19 cellular contexts compared by ENCODE assay signal in the genomic region with DNA sequence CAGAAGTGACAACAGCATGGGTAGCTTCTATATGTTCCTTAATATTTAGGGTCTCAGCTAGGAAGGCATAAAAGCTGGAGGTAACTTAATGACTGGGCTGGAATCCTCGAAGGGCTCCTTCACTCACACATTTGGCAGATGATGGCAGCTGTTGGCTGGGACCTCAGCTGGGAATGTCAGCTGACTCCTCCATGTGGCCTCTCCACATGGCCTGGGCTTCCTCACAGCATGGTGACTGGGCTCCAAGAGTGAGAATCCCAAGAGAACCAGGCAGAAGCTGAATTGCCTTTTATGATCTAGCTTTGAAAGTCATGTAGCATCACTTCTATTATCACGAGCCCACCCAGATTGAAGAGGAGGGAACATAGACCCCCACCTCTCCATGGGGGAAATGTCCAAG.
"Had no signal": no experiment of that assay in that cellular context is flagged by ENCODE, and none has a peak within 500 bp of the region (broad histone marks: within the 10 kb centered on the region; RNA-seq: fewer than 3 reads in every experiment).

No MANE protein-coding gene starts in this region.

- H3K36me3 ChIP-seq: heart right ventricle, left ventricle myocardium inferior, stomach, thoracic aorta had no signal

- DNase-seq: activated CD4-positive, alpha-beta T cell treated with anti-CD3 and anti-CD28 coated beads, Interleukin-2, amount 50 U/mL, for 48 hours; activated CD8-positive, alpha-beta memory T cell treated with anti-CD3 and anti-CD28 coated beads, Interleukin-2, amount 10 ng/mL, durations not matched to agents 7 days and 5 days; activated gamma-delta T cell; activated T-cell treated with anti-CD3 and anti-CD28 coated beads, Interleukin-2, amount 50 U/mL, for 4 hours; effector CD8-positive, alpha-beta T cell; heart right ventricle; kidney; left ventricle myocardium inferior; retina; stimulated activated CD4-positive, alpha-beta T cell treated with anti-CD3 and anti-CD28 coated beads, Interleukin-15, amount 100 ng/mL, for 24 hours; stimulated activated CD4-positive, alpha-beta T cell treated with anti-CD3 and anti-CD28 coated beads, Interleukin-4, amount 100 ng/mL, for 24 hours; stomach had no signal

- H3K27me3 Mint-ChIP-seq: activated CD8-positive, alpha-beta memory T cell treated with anti-CD3 and anti-CD28 coated beads, Interleukin-2, amount 10 ng/mL, durations not matched to agents 7 days and 5 days; memory B cell had no signal

- FAIRE-seq: astrocyte, colon, frontal cortex, kidney had no signal

- H3K27ac ChIP-seq: left ventricle myocardium inferior, stomach, thoracic aorta had no signal

- H3K27ac Mint-ChIP-seq: activated CD8-positive, alpha-beta memory T cell treated with anti-CD3 and anti-CD28 coated beads, Interleukin-2, amount 10 ng/mL, durations not matched to agents 7 days and 5 days; memory B cell; T-helper 2 cell treated with Interferon-gamma antibody and Interleukin-4, amounts not matched to agents 5 μg/mL and 100 μg/mL, for 36 hours had no signal

- H3K4me3 Mint-ChIP-seq: activated CD8-positive, alpha-beta memory T cell treated with anti-CD3 and anti-CD28 coated beads, Interleukin-2, amount 10 ng/mL, durations not matched to agents 7 days and 5 days; activated T-cell treated with anti-CD3 and anti-CD28 coated beads, Interleukin-2, amount 50 U/mL, for 4 hours; neural crest cell; T-helper 2 cell treated with Interferon-gamma antibody and Interleukin-4, amounts not matched to agents 5 μg/mL and 100 μg/mL, for 36 hours had no signal

- H3K4me3 ChIP-seq: heart right ventricle, left ventricle myocardium inferior, stomach, thoracic aorta had no signal

- H3K9me3 Mint-ChIP-seq: activated T-cell treated with anti-CD3 and anti-CD28 coated beads, Interleukin-2, amount 50 U/mL, for 4 hours; memory B cell; neural crest cell; T-helper 2 cell treated with Interferon-gamma antibody and Interleukin-4, amounts not matched to agents 5 μg/mL and 100 μg/mL, for 36 hours had no signal

- H3K9me3 ChIP-seq: heart right ventricle, left ventricle myocardium inferior, stomach, thoracic aorta had no signal

- ATAC-seq: activated CD8-positive, alpha-beta memory T cell treated with anti-CD3 and anti-CD28 coated beads, Interleukin-2, amount 10 ng/mL, durations not matched to agents 7 days and 5 days; activated T-cell treated with anti-CD3 and anti-CD28 coated beads, Interleukin-2, amount 50 U/mL, for 4 hours; heart right ventricle had no signal

- H3K27me3 ChIP-seq: heart right ventricle, stomach had no signal
